Comparison of ENCODE assay signal across 25 cellular contexts in the genomic region with DNA sequence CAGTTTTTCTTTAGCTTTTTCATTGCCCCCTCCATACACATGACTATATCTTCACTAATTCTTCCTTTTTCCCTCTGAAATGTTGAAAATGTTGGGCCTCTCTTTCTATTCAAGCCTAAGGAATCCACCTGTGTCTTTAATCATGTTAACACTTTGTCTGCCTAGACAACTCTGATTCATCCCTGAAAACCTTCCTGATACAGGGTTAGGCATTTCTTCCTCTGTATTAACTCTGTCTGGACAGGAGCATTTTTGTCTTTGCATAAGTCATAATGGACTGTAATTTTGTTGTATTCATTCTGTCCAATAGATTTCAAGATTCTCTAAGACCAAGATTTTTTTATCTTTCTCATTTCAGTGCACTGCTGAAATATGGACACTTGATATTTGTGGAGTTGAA.
A peak's percentile ranks its signal among the peaks of the same experiment; 100 is the strongest.
DNase-seq lines count a peak whose midpoint lies in the region; ATAC-seq, FAIRE-seq and TF ChIP-seq lines count a peak whose summit lies in the region.
"Had no signal": no experiment of that assay in that cellular context is flagged by ENCODE, and none has a peak within 500 bp of the region (broad histone marks: within the 10 kb centered on the region; RNA-seq: fewer than 3 reads in every experiment).

No MANE protein-coding gene starts in this region.

- H3K4me3 ChIP-seq in SK-N-SH (ENCODE audit: low read depth in 2 of 2, low read length in 1 of 2): no peak overlapping the region
- no peak overlapping the region for H3K4me3 ChIP-seq in epithelial cell of esophagus (ENCODE audit: low read length)
- H3K4me3 ChIP-seq in keratinocyte (ENCODE audit: control insufficient read depth in 2 of 3, extremely low read depth in 1 of 3, insufficient read depth in 2 of 3, low read depth in 1 of 3, low read length in 3 of 3): peak overlapping the region in 1 of 3 experiments; percentile 4
- H3K4me3 ChIP-seq: BLaER1, GM12878, GM23248 had no signal

- H3F3A ChIP-seq in SK-N-SH (replicated peaks; ENCODE audit: insufficient read depth): no peaks in the 10 kb centered on the region

- no peak for ATAC-seq in SK-N-SH treated with all-trans-retinoic acid at 6 μM for 48 hours
- no peak for ATAC-seq in HG02973 (IDR thresholded peaks at IDR 0.05; ENCODE audit: unreplicated experiment)
- ATAC-seq: CD8-positive, alpha-beta T cell; GM12878 had no signal

- no peak overlapping the region for H3K27ac ChIP-seq in SK-N-SH (ENCODE audit: low read depth in 2 of 2, low read length in 1 of 2)
- peak overlapping the region; percentile 55 for H3K27ac ChIP-seq in keratinocyte (ENCODE audit: control insufficient read depth, insufficient read depth, low read length)
- H3K27ac ChIP-seq: 22Rv1, BLaER1, C4-2B, GM23248 had no signal

- no peaks in the 10 kb centered on the region for H3K9me2 ChIP-seq in SK-N-SH

- no peak overlapping the region for H3K9ac ChIP-seq in SK-N-SH
- peak overlapping the region; percentile 4 for H3K9ac ChIP-seq in keratinocyte (ENCODE audit: control insufficient read depth, extremely low read depth, insufficient read depth, low read length)
- H3K9ac ChIP-seq: BLaER1, GM23248 had no signal

- dilution Hi-C loops in keratinocyte (cut with MboI; ENCODE audit: extremely low pct_ligation_motif_present, low sequenced_read_pairs): no loop called here

- no peak overlapping the region for H3K4me2 ChIP-seq in SK-N-SH
- H3K4me2 ChIP-seq in keratinocyte (ENCODE audit: control insufficient read depth, extremely low read depth, insufficient read depth, low read depth, low read length): peak overlapping the region; percentile 12
- H3K4me2 ChIP-seq: BLaER1 had no signal

- no peaks in the 10 kb centered on the region for H3K4me1 Mint-ChIP-seq in activated CD4-positive, alpha-beta memory T cell treated with anti-CD3 and anti-CD28 coated beads, Interleukin-2, amount 10 ng/mL, durations not matched to agents 7 days and 5 days
- H3K4me1 Mint-ChIP-seq: B cell had no signal

- H3K9me3 Mint-ChIP-seq in activated CD4-positive, alpha-beta memory T cell treated with anti-CD3 and anti-CD28 coated beads, Interleukin-2, amount 10 ng/mL, durations not matched to agents 7 days and 5 days: peaks cover 3% of the 10 kb centered on the region
- H3K9me3 Mint-ChIP-seq: CD8-positive, alpha-beta T cell had no signal

- no peaks in the 10 kb centered on the region for H3K27me3 ChIP-seq in SK-N-SH (ENCODE audit: insufficient read depth)
- H3K27me3 ChIP-seq in keratinocyte (ENCODE audit: control insufficient read depth, extremely low read depth, insufficient read depth, low read length): no peaks in the 10 kb centered on the region
- H3K27me3 ChIP-seq: BLaER1 had no signal

- H4K20me1 ChIP-seq in SK-N-SH (ENCODE audit: insufficient read depth) (no peaks in the 10 kb centered on the region), keratinocyte (ENCODE audit: control insufficient read depth, extremely low read depth, insufficient read depth, low read length) (no peaks in the 10 kb centered on the region)
- H4K20me1 ChIP-seq: BLaER1 had no signal

- H2AFZ ChIP-seq in SK-N-SH (ENCODE audit: low read depth): no peak overlapping the region
- no peak overlapping the region for H2AFZ ChIP-seq in keratinocyte (ENCODE audit: control insufficient read depth, low read length)
- H2AFZ ChIP-seq: GM23248 had no signal

- no peak for TF ChIP-seq EP300 in SK-N-SH (IDR thresholded peaks at IDR 0.05; ENCODE audit: borderline replicate concordance in 1 of 2, low read depth in 1 of 2, low read length in 1 of 2)

- no peaks in the 10 kb centered on the region for H3K79me2 ChIP-seq in SK-N-SH (ENCODE audit: insufficient read depth)
- no peaks in the 10 kb centered on the region for H3K79me2 ChIP-seq in keratinocyte (ENCODE audit: control insufficient read depth, insufficient read depth, low read length)

- no peaks in the 10 kb centered on the region for H3K36me3 ChIP-seq in SK-N-SH (replicated peaks in 1 of 2; ENCODE audit: control insufficient read depth in 1 of 2, insufficient read depth in 2 of 2, low read length in 1 of 2)
- H3K36me3 ChIP-seq in keratinocyte (ENCODE audit: control insufficient read depth in 2 of 2, extremely low read depth in 1 of 2, insufficient read depth in 2 of 2, low read length in 2 of 2): no peaks in the 10 kb centered on the region
- H3K36me3 ChIP-seq: BLaER1 had no signal

- CTCF ChIA-PET in SK-N-SH (lab: Yijun Ruan, JAX): interaction anchor here (1.2 kb wide), 2 partner anchors 77 to 94 kb away, joined by 3 to 4 read pairs; no protein-coding TSS in a partner anchor
- CTCF ChIA-PET in activated CD4-positive, alpha-beta memory T cell treated with anti-CD3 and anti-CD28 coated beads, Interleukin-2, amount 10 ng/mL, durations not matched to agents 7 days and 5 days (lab: Charles Lee): no interaction called here

- POLR2A ChIA-PET in SK-N-SH (lab: Yijun Ruan, JAX): no interaction called here
- POLR2A ChIA-PET in activated CD4-positive, alpha-beta memory T cell treated with anti-CD3 and anti-CD28 coated beads, Interleukin-2, amount 10 ng/mL, durations not matched to agents 7 days and 5 days (lab: Charles Lee): no interaction called here

- peak; percentile 81 for FAIRE-seq in keratinocyte (lab: Jason Lieb, UNC)
- FAIRE-seq: A204.1, GM12878, GM19239, H1 had no signal

- DNase-seq in SK-N-SH: no peak
- DNase-seq in NCI-H226: peak; percentile 8
- peak; percentile 77 for DNase-seq in epithelial cell of esophagus (ENCODE audit: low read depth)
- no peak for DNase-seq in keratinocyte (ENCODE audit: low read depth, low spot score)
- no peak for DNase-seq in mesenteric fat pad (ENCODE audit: low spot score)
- DNase-seq in activated CD4-positive, alpha-beta memory T cell treated with anti-CD3 and anti-CD28 coated beads, Interleukin-2, amount 10 ng/mL, durations not matched to agents 7 days and 5 days: no peak
- DNase-seq: Caco-2; CD4-positive, CD25-positive, alpha-beta regulatory T cell; CD8-positive, alpha-beta T cell; DMS153; DND-41; GDM1; GM23248; H7; HCEC 1CT had no signal

- TF ChIP-seq CTCF in SK-N-SH (IDR thresholded peaks at IDR 0.05) (no peak), epithelial cell of esophagus (IDR thresholded peaks at IDR 0.05; ENCODE audit: insufficient read depth, low read depth, low read length, missing control alignments) (no peak), keratinocyte (optimal IDR thresholded peaks at IDR 0.05 in 1 of 3, IDR thresholded peaks at IDR 0.05 in 1 of 3, conservative IDR thresholded peaks at IDR 0.05 in 1 of 3; ENCODE audit: extremely low read depth in 1 of 3, insufficient read depth in 2 of 3, low read length in 3 of 3) (no peak)

- H3K27me3 Mint-ChIP-seq in activated CD4-positive, alpha-beta memory T cell treated with anti-CD3 and anti-CD28 coated beads, Interleukin-2, amount 10 ng/mL, durations not matched to agents 7 days and 5 days: no peaks in the 10 kb centered on the region
- H3K27me3 Mint-ChIP-seq: B cell; CD4-positive, CD25-positive, alpha-beta regulatory T cell had no signal

- no peak for TF ChIP-seq RAD21 in SK-N-SH (IDR thresholded peaks at IDR 0.05; ENCODE audit: low read length)

- H3K36me3 Mint-ChIP-seq in activated CD4-positive, alpha-beta memory T cell treated with anti-CD3 and anti-CD28 coated beads, Interleukin-2, amount 10 ng/mL, durations not matched to agents 7 days and 5 days (ENCODE audit: low read depth): no peaks in the 10 kb centered on the region
- H3K36me3 Mint-ChIP-seq: CD8-positive, alpha-beta T cell had no signal

- no peak overlapping the region for H3K27ac Mint-ChIP-seq in activated CD4-positive, alpha-beta memory T cell treated with anti-CD3 and anti-CD28 coated beads, Interleukin-2, amount 10 ng/mL, durations not matched to agents 7 days and 5 days
- H3K27ac Mint-ChIP-seq: B cell; CD4-positive, CD25-positive, alpha-beta regulatory T cell; CD8-positive, alpha-beta T cell had no signal

- H3K9me3 ChIP-seq in SK-N-SH (no peaks in the 10 kb centered on the region), keratinocyte (ENCODE audit: control insufficient read depth, low read depth, low read length) (peaks cover 2% of the 10 kb centered on the region)
- H3K9me3 ChIP-seq: BLaER1, Caco-2 had no signal

- H3K9me1 ChIP-seq in keratinocyte (ENCODE audit: control insufficient read depth, extremely low read depth, insufficient read depth, low read length): no peaks in the 10 kb centered on the region

- H3K4me1 ChIP-seq in SK-N-SH (ENCODE audit: control insufficient read depth in 1 of 2, insufficient read depth in 2 of 2, low read depth in 1 of 2, low read length in 1 of 2) (peaks cover 0 to 7% of the 10 kb centered on the region in 2 experiments; a peak in 1 of 4 replicates), keratinocyte (ENCODE audit: control insufficient read depth, extremely low read depth, insufficient read depth, low read length) (peaks cover 33% of the 10 kb centered on the region)
- H3K4me1 ChIP-seq: BLaER1, Caco-2 had no signal

- no peak overlapping the region for H3K4me3 Mint-ChIP-seq in activated CD4-positive, alpha-beta memory T cell treated with anti-CD3 and anti-CD28 coated beads, Interleukin-2, amount 10 ng/mL, durations not matched to agents 7 days and 5 days
- H3K4me3 Mint-ChIP-seq: B cell; CD4-positive, CD25-positive, alpha-beta regulatory T cell; CD8-positive, alpha-beta T cell had no signal

TF ChIP-seq in SK-N-SH, 30 proteins besides CTCF, POLR2A, EP300 and RAD21 (continues in another document):
- TF ChIP-seq NFIC (IDR thresholded peaks at IDR 0.05; ENCODE audit: borderline replicate concordance) (no peak), TCF12 (IDR thresholded peaks at IDR 0.05) (0 out of 2 replicates have a peak, but pooled peaks have one; percentile 21)

TF ChIP-seq in SK-N-SH treated with all-trans-retinoic acid at 6 μM for 48 hours, 23 proteins besides CTCF, POLR2A, EP300 and RAD21 (continues in another document):
- TF ChIP-seq, protein P1, sequence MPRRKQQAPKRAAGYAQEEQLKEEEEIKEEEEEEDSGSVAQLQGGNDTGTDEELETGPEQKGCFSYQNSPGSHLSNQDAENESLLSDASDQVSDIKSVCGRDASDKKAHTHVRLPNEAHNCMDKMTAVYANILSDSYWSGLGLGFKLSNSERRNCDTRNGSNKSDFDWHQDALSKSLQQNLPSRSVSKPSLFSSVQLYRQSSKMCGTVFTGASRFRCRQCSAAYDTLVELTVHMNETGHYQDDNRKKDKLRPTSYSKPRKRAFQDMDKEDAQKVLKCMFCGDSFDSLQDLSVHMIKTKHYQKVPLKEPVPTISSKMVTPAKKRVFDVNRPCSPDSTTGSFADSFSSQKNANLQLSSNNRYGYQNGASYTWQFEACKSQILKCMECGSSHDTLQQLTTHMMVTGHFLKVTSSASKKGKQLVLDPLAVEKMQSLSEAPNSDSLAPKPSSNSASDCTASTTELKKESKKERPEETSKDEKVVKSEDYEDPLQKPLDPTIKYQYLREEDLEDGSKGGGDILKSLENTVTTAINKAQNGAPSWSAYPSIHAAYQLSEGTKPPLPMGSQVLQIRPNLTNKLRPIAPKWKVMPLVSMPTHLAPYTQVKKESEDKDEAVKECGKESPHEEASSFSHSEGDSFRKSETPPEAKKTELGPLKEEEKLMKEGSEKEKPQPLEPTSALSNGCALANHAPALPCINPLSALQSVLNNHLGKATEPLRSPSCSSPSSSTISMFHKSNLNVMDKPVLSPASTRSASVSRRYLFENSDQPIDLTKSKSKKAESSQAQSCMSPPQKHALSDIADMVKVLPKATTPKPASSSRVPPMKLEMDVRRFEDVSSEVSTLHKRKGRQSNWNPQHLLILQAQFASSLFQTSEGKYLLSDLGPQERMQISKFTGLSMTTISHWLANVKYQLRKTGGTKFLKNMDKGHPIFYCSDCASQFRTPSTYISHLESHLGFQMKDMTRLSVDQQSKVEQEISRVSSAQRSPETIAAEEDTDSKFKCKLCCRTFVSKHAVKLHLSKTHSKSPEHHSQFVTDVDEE (CRISPR knock-in tag; IDR thresholded peaks at IDR 0.05): no peak

Comparison
In these comparisons a context has a peak if more than half of its experiments do, and no peak if none do; other contexts are left out.
1. DNase-seq: peak in NCI-H226 (single experiment) and epithelial cell of esophagus (single experiment); none in SK-N-SH (single experiment), keratinocyte (single experiment), mesenteric fat pad (single experiment) and activated CD4-positive, alpha-beta memory T cell treated with anti-CD3 and anti-CD28 coated beads, Interleukin-2, amount 10 ng/mL, durations not matched to agents 7 days and 5 days (single experiment).